Comparison of ENCODE assay signal across 24 cellular contexts in the genomic region with DNA sequence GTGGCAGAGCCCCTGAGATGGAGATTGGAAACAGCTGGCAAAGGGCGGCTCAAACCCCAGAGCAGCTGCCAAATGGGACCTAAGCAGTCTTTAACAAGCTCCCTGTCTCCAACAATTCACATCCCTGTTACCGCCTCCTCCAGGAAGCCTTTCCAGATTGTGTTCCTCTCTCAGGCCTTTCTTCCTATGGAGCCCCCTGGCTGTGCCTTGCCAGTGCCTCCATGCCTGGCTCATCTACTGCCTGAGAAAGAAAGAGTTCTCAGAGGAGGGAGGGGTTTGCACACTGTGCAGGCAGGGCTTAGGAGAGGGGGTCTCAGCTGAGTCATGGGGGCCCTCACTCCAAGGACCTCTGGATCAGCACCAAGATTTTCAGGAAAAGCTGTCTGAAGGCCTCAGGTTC. TPM values are rescaled to one million over a fixed set of nuclear protein-coding genes. Genes with fewer than 3 reads are reported as not detected.
DNase-seq lines count a peak whose midpoint lies in the region; ATAC-seq, FAIRE-seq and TF ChIP-seq lines count a peak whose summit lies in the region.
"Had no signal": no experiment of that assay in that cellular context is flagged by ENCODE, and none has a peak within 500 bp of the region (broad histone marks: within the 10 kb centered on the region; RNA-seq: fewer than 3 reads in every experiment).

No MANE protein-coding gene starts in this region.

- no peak for TF ChIP-seq POLR2A in suprapubic skin (IDR thresholded peaks at IDR 0.05)
- no peak for TF ChIP-seq POLR2A in H54 (IDR thresholded peaks at IDR 0.05; ENCODE audit: low read depth, low read length)

- peak; percentile 8 for ATAC-seq in WTC11
- ATAC-seq in foreskin keratinocyte, result no peak
- no peak for ATAC-seq in GM21367 (IDR thresholded peaks at IDR 0.05; ENCODE audit: unreplicated experiment)

- TF ChIP-seq CTCF in WTC11 (IDR thresholded peaks at IDR 0.05), result no peak
- TF ChIP-seq CTCF in foreskin keratinocyte (conservative IDR thresholded peaks at IDR 0.05), result no peak
- no peak for TF ChIP-seq CTCF in suprapubic skin (IDR thresholded peaks at IDR 0.05)

- DNase-seq in NCI-H2171 treated with DMSO at 0.1 percent for 48 hours (lab: John Stamatoyannopoulos, UW) (peak; percentile 68), NCI-H2171 (lab: John Stamatoyannopoulos, UW) (no peak), WTC11 (ENCODE audit: low spot score) (no peak), foreskin keratinocyte (no peak), suprapubic skin (ENCODE audit: low spot score in 2 of 2) (peak in 1 of 2 donors; percentile 40), LoVo (ENCODE audit: low spot score) (no peak), H54 (ENCODE audit: insufficient read length, low spot score) (no peak)
- DNase-seq: KG1 had no signal

- peak overlapping the region; percentile 92 for H3K27ac ChIP-seq in foreskin keratinocyte
- H3K27ac ChIP-seq in suprapubic skin, result peak overlapping the region; percentile 74
- H3K27ac ChIP-seq: heart left ventricle, thyroid gland had no signal

- no peaks in the 10 kb centered on the region for H3K9me3 ChIP-seq in suprapubic skin
- H3K9me3 ChIP-seq: heart left ventricle, thyroid gland had no signal

- no peaks in the 10 kb centered on the region for H3K27me3 Mint-ChIP-seq in WTC11 (ENCODE audit: low read depth)
- H3K27me3 Mint-ChIP-seq: stimulated activated naive CD8-positive, alpha-beta T cell treated with anti-CD3 and anti-CD28 coated beads, Interleukin-15, Interleukin-2, amounts not matched to agents 100 ng/mL and 50 ng/mL, for 24 hours had no signal

- no peaks in the 10 kb centered on the region for H3K9me3 Mint-ChIP-seq in WTC11
- H3K9me3 Mint-ChIP-seq: brain; CD8-positive, alpha-beta T cell; stimulated activated naive CD8-positive, alpha-beta T cell treated with anti-CD3 and anti-CD28 coated beads, Interleukin-15, Interleukin-2, amounts not matched to agents 100 ng/mL and 50 ng/mL, for 24 hours; T-cell had no signal

- no peaks in the 10 kb centered on the region for H3K36me3 ChIP-seq in suprapubic skin
- H3K36me3 ChIP-seq: heart left ventricle, thyroid gland had no signal

- H3K4me1 ChIP-seq in foreskin keratinocyte (peaks cover 43% of the 10 kb centered on the region), suprapubic skin (peaks cover 42% of the 10 kb centered on the region)
- H3K4me1 ChIP-seq: heart left ventricle had no signal

- POLR2A ChIA-PET in WTC11 (lab: Charles Lee), result no interaction called here

- H3K4me3 Mint-ChIP-seq in WTC11, result no peak overlapping the region; the same call in 1 of the 2 replicates
- H3K4me3 Mint-ChIP-seq: activated CD8-positive, alpha-beta memory T cell treated with anti-CD3 and anti-CD28 coated beads, Interleukin-2, amount 10 ng/mL, durations not matched to agents 7 days and 5 days; brain; CD8-positive, alpha-beta T cell; stimulated activated naive CD8-positive, alpha-beta T cell treated with anti-CD3 and anti-CD28 coated beads, Interleukin-15, Interleukin-2, amounts not matched to agents 100 ng/mL and 50 ng/mL, for 24 hours; T-cell had no signal

- 95% methylated on average over 2 of the region's 2 CpGs for WGBS in suprapubic skin

- H3K4me3 ChIP-seq in suprapubic skin, result no peak overlapping the region
- H3K4me3 ChIP-seq: heart left ventricle, thyroid gland had no signal

- no peaks in the 10 kb centered on the region for H3K27me3 ChIP-seq in foreskin keratinocyte
- H3K27me3 ChIP-seq in suprapubic skin, result no peaks in the 10 kb centered on the region
- H3K27me3 ChIP-seq: thyroid gland had no signal

- no peak overlapping the region for H3K27ac Mint-ChIP-seq in WTC11
- H3K27ac Mint-ChIP-seq: activated CD8-positive, alpha-beta memory T cell treated with anti-CD3 and anti-CD28 coated beads, Interleukin-2, amount 10 ng/mL, durations not matched to agents 7 days and 5 days; progenitor cell of endocrine pancreas; stimulated activated naive CD8-positive, alpha-beta T cell treated with anti-CD3 and anti-CD28 coated beads, Interleukin-15, Interleukin-2, amounts not matched to agents 100 ng/mL and 50 ng/mL, for 24 hours had no signal

- no peak for FAIRE-seq in H54 (lab: Jason Lieb, UNC)

- CTCF ChIA-PET in WTC11 (lab: Charles Lee), result interaction anchor here (0.5 to 6.6 kb wide), 31 partner anchors 10 to 426 kb away, joined by 3 to 50 read pairs (median 4); partner anchors contain the start of gene KRT5

- H3K36me3 Mint-ChIP-seq in WTC11, result no peaks in the 10 kb centered on the region
- H3K36me3 Mint-ChIP-seq: activated CD8-positive, alpha-beta memory T cell treated with anti-CD3 and anti-CD28 coated beads, Interleukin-2, amount 10 ng/mL, durations not matched to agents 7 days and 5 days; brain; CD8-positive, alpha-beta T cell; T-cell had no signal

- H3K4me1 Mint-ChIP-seq in WTC11, result peaks cover 6% of the 10 kb centered on the region

- TF ChIP-seq EP300 in suprapubic skin (IDR thresholded peaks at IDR 0.05), result no peak

TF ChIP-seq in WTC11, 78 proteins besides CTCF, POLR2A, EP300 and RAD21:
- TF ChIP-seq USF2 (CRISPR knock-in tag; IDR thresholded peaks at IDR 0.05) (no peak), JUN (CRISPR knock-in tag; IDR thresholded peaks at IDR 0.05) (no peak), ZNF423 (CRISPR knock-in tag; IDR thresholded peaks at IDR 0.05) (no peak), RELA (CRISPR knock-in tag; IDR thresholded peaks at IDR 0.05; ENCODE audit: borderline replicate concordance) (no peak), ZNF232 (CRISPR knock-in tag; IDR thresholded peaks at IDR 0.05) (no peak), ZNF317 (CRISPR knock-in tag; IDR thresholded peaks at IDR 0.05; ENCODE audit: borderline replicate concordance, low read depth) (no peak), ATF1 (CRISPR knock-in tag; IDR thresholded peaks at IDR 0.05) (no peak), SOX15 (CRISPR knock-in tag; IDR thresholded peaks at IDR 0.05) (no peak), IRF2 (CRISPR knock-in tag; IDR thresholded peaks at IDR 0.05; ENCODE audit: borderline replicate concordance, low read depth) (no peak), MAX (CRISPR knock-in tag; IDR thresholded peaks at IDR 0.05) (no peak), TEAD4 (CRISPR knock-in tag; IDR thresholded peaks at IDR 0.05) (no peak), ELF4 (CRISPR knock-in tag; IDR thresholded peaks at IDR 0.05; ENCODE audit: low read depth) (no peak), SMAD4 (CRISPR knock-in tag; IDR thresholded peaks at IDR 0.05) (no peak), ZNF121 (CRISPR knock-in tag; IDR thresholded peaks at IDR 0.05) (no peak)
- TF ChIP-seq, protein P1, sequence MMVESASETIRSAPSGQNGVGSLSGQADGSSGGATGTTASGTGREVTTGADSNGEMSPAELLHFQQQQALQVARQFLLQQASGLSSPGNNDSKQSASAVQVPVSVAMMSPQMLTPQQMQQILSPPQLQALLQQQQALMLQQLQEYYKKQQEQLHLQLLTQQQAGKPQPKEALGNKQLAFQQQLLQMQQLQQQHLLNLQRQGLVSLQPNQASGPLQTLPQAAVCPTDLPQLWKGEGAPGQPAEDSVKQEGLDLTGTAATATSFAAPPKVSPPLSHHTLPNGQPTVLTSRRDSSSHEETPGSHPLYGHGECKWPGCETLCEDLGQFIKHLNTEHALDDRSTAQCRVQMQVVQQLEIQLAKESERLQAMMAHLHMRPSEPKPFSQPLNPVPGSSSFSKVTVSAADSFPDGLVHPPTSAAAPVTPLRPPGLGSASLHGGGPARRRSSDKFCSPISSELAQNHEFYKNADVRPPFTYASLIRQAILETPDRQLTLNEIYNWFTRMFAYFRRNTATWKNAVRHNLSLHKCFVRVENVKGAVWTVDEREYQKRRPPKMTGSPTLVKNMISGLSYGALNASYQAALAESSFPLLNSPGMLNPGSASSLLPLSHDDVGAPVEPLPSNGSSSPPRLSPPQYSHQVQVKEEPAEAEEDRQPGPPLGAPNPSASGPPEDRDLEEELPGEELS (CRISPR knock-in tag; IDR thresholded peaks at IDR 0.05), result no peak

RNA-seq across cellular contexts. Expression of gene KRT74, which starts 8.8 kb away (rescaled TPM):
- total RNA-seq in WTC11 (2021) (not detected in 3 replicates), foreskin keratinocyte (not detected in 2 replicates), suprapubic skin (10 to 100 TPM in 3 of 4 donors, 1 to 10 TPM in 1; 2.0 to 44.4 (median 21.2) TPM)
- polyA plus RNA-seq in foreskin keratinocyte, result 0.07 TPM in 2 replicates
- total RNA-seq: A172; activated CD8-positive, alpha-beta memory T cell treated with anti-CD3 and anti-CD28 coated beads, Interleukin-2, amount 10 ng/mL, durations not matched to agents 7 days and 5 days; CD8-positive, alpha-beta T cell; fibroblast of villous mesenchyme; H4; heart left ventricle; HT1080; lung microvascular endothelial cell; progenitor cell of endocrine pancreas; RPMI7951; SK-MEL-5; thyroid gland had no signal
- polyA plus RNA-seq: heart left ventricle had no signal

RNA-seq across cellular contexts. Expression of gene KRT72, which starts 18.8 kb away (rescaled TPM):
- 0.11 TPM in 1 of 3 replicates, not detected in the others for total RNA-seq in WTC11 (2021)
- not detected in 2 replicates for total RNA-seq in foreskin keratinocyte
- not detected in 2 replicates for polyA plus RNA-seq in foreskin keratinocyte
- total RNA-seq in suprapubic skin, result 10 to 100 TPM in 1 of 4 donors, 1 to 10 TPM in 3; 2.0 to 19.2 (median 8.8) TPM
- total RNA-seq: A172, fibroblast of villous mesenchyme, H4, heart left ventricle, HT1080, lung microvascular endothelial cell, progenitor cell of endocrine pancreas, RPMI7951, SK-MEL-5, thyroid gland had no signal
- polyA plus RNA-seq: heart left ventricle had no signal

RNA-seq across cellular contexts. Expression of gene KRT71, which starts 29.5 kb away (rescaled TPM):
- total RNA-seq in WTC11 (2021) (not detected in 3 replicates), foreskin keratinocyte (not detected in 2 replicates), suprapubic skin (100 to 1,000 TPM in 1 of 4 donors, 10 to 100 TPM in 2, 1 to 10 TPM in 1; 5.5 to 231 (median 70.8) TPM)
- polyA plus RNA-seq in foreskin keratinocyte, result not detected in 2 replicates
- total RNA-seq: A172; activated CD8-positive, alpha-beta memory T cell treated with anti-CD3 and anti-CD28 coated beads, Interleukin-2, amount 10 ng/mL, durations not matched to agents 7 days and 5 days; CD8-positive, alpha-beta T cell; fibroblast of villous mesenchyme; H4; heart left ventricle; HT1080; lung microvascular endothelial cell; progenitor cell of endocrine pancreas; RPMI7951; SK-MEL-5; T-cell; thyroid gland had no signal
- polyA plus RNA-seq: heart left ventricle had no signal

RNA-seq across cellular contexts. Expression of gene KRT73, which starts 35.9 kb away (rescaled TPM):
- total RNA-seq in WTC11 (2021) (not detected in 3 replicates), foreskin keratinocyte (not detected in 2 replicates), suprapubic skin (10 to 100 TPM in 3 of 4 donors, 1 to 10 TPM in 1; 8.7 to 27.4 (median 17.5) TPM)
- polyA plus RNA-seq in foreskin keratinocyte, result not detected in 2 replicates
- total RNA-seq: A172; activated CD8-positive, alpha-beta memory T cell treated with anti-CD3 and anti-CD28 coated beads, Interleukin-2, amount 10 ng/mL, durations not matched to agents 7 days and 5 days; fibroblast of villous mesenchyme; H4; heart left ventricle; HT1080; lung microvascular endothelial cell; progenitor cell of endocrine pancreas; RPMI7951; SK-MEL-5; thyroid gland had no signal
- polyA plus RNA-seq: heart left ventricle had no signal
